ENCODE assay signal across 1 cellular context in the genomic region with DNA sequence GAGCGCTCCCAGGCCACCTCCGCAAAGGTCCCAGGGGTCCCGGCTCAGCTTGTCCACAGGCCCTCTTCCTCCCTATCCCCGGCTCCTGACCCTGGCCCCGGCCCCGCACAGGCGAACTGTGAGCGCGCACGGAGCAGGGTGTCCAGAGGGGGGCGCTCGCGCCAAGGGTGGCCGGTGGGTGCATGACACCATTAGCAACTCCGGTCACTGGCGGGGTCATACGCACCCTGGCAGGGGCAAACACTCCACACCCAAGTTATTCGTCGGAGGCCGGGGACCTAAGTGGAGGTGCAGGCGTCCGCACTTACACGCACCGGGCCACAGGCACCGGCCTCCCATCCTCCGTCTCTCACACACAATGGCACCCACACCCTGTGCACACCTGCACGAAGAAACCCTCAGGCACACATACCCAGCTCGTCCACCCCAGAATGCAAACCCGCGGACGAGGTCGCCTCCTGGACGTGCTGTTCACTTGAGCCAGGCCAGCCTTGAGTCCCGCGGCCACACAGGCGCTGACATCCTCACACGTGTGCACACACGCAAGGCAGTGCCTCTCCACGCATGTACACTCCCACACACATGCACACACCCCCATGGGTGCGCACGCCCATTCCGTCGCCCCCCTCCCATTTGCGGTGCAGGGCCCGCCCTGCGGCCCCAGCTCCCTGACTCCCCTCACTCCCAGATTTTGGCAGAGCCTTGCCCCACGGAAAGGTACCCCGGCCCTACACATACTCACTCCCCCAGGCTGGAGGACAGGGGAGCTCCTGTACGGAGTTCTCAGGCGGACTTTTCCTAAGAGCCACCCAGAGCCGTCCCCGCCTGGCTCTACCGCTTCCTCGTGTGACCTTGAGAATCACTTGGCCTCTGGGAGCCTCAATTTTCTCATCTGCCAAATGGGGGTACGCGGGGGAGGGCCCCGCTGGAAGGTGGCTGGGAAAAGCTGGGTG.
TF ChIP-seq lines count a peak whose summit lies in the region.

Gene RASGRP2 (minus strand): TSS at position 552 of the 953 bp plus-strand sequence. CDS start 1,276 bp downstream, outside the sequence.

TF ChIP-seq in HEK293, 187 proteins besides CTCF, POLR2A, EP300 and RAD21 (continued from another document and continues in another):
- TF ChIP-seq KLF10 (tag by site-specific recombination; IDR thresholded peaks at IDR 0.05) (0 out of 2 replicates have a peak, but pooled peaks have one; percentile 46), HOXD13 (CRISPR knock-in tag; IDR thresholded peaks at IDR 0.05; ENCODE audit: borderline replicate concordance) (no peak), ZBTB11 (tag by site-specific recombination; conservative IDR thresholded peaks at IDR 0.05; ENCODE audit: low read depth) (no peak), BCL11A (tag by site-specific recombination; IDR thresholded peaks at IDR 0.05; ENCODE audit: low read depth) (peak; percentile 97), OSR2 (tag by site-specific recombination; IDR thresholded peaks at IDR 0.05) (no peak), TRIM28 (IDR thresholded peaks at IDR 0.05; ENCODE audit: borderline replicate concordance, low read length) (no peak), ZNF121 (tag by site-specific recombination; IDR thresholded peaks at IDR 0.05) (no peak), TCF7L2 (IDR thresholded peaks at IDR 0.05; ENCODE audit: borderline replicate concordance, low read depth, low read length) (no peak), ZNF146 (tag by site-specific recombination; IDR thresholded peaks at IDR 0.05) (no peak; the same call in 1 of the 2 replicates), SALL2 (tag by site-specific recombination; IDR thresholded peaks at IDR 0.05; ENCODE audit: borderline replicate concordance) (no peak), ZNF473 (tag by site-specific recombination; IDR thresholded peaks at IDR 0.05) (no peak), ZNF248 (tag by site-specific recombination; IDR thresholded peaks at IDR 0.05) (no peak), ZNF621 (tag by site-specific recombination; IDR thresholded peaks at IDR 0.05) (no peak), ZNF426 (tag by site-specific recombination; IDR thresholded peaks at IDR 0.05) (no peak), RBAK (tag by site-specific recombination; IDR thresholded peaks at IDR 0.05) (no peak), ZFP3 (tag by site-specific recombination; IDR thresholded peaks at IDR 0.05; ENCODE audit: low read depth) (no peak), ZNF362 (tag by site-specific recombination; IDR thresholded peaks at IDR 0.05) (no peak), ZBTB1 (tag by site-specific recombination; IDR thresholded peaks at IDR 0.05) (no peak), REPIN1 (tag by site-specific recombination; IDR thresholded peaks at IDR 0.05; ENCODE audit: low read depth) (no peak), ZNF404 (tag by site-specific recombination; IDR thresholded peaks at IDR 0.05) (no peak), BCL11B (tag by site-specific recombination; IDR thresholded peaks at IDR 0.05; ENCODE audit: low read depth) (peak; percentile 88), ZNF561 (tag by site-specific recombination; IDR thresholded peaks at IDR 0.05; ENCODE audit: borderline replicate concordance) (no peak), ZNF10 (tag by site-specific recombination; IDR thresholded peaks at IDR 0.05) (no peak), SCRT1 (tag by site-specific recombination; IDR thresholded peaks at IDR 0.05; ENCODE audit: borderline replicate concordance) (no peak), ZNF701 (tag by site-specific recombination; IDR thresholded peaks at IDR 0.05) (no peak), YY2 (tag by site-specific recombination; IDR thresholded peaks at IDR 0.05) (no peak), ZNF169 (tag by site-specific recombination; IDR thresholded peaks at IDR 0.05) (no peak), ATF2 (tag by site-specific recombination; IDR thresholded peaks at IDR 0.05; ENCODE audit: low read depth) (no peak), ZNF292 (tag by site-specific recombination; IDR thresholded peaks at IDR 0.05; ENCODE audit: borderline replicate concordance, low read depth) (no peak), ZNF302 (tag by site-specific recombination; IDR thresholded peaks at IDR 0.05; ENCODE audit: low read depth) (no peak), ZNF157 (tag by site-specific recombination; IDR thresholded peaks at IDR 0.05) (no peak), KLF9 (tag by site-specific recombination; IDR thresholded peaks at IDR 0.05; ENCODE audit: low read depth) (peak; percentile 91), ZNF140 (tag by site-specific recombination; IDR thresholded peaks at IDR 0.05) (no peak), ZNF148 (tag by site-specific recombination; IDR thresholded peaks at IDR 0.05; ENCODE audit: borderline replicate concordance) (no peak), ZNF843 (tag by site-specific recombination; IDR thresholded peaks at IDR 0.05) (no peak), YY1 (tag by site-specific recombination; IDR thresholded peaks at IDR 0.05) (no peak), ZNF624 (tag by site-specific recombination; IDR thresholded peaks at IDR 0.05) (no peak), ZNF510 (tag by site-specific recombination; IDR thresholded peaks at IDR 0.05; ENCODE audit: insufficient replicate concordance) (no peak), ZNF138 (tag by site-specific recombination; IDR thresholded peaks at IDR 0.05; ENCODE audit: borderline replicate concordance) (no peak), ZNF658 (tag by site-specific recombination; IDR thresholded peaks at IDR 0.05) (no peak), ZNF548 (tag by site-specific recombination; IDR thresholded peaks at IDR 0.05) (no peak)
- TF ChIP-seq, protein P1, sequence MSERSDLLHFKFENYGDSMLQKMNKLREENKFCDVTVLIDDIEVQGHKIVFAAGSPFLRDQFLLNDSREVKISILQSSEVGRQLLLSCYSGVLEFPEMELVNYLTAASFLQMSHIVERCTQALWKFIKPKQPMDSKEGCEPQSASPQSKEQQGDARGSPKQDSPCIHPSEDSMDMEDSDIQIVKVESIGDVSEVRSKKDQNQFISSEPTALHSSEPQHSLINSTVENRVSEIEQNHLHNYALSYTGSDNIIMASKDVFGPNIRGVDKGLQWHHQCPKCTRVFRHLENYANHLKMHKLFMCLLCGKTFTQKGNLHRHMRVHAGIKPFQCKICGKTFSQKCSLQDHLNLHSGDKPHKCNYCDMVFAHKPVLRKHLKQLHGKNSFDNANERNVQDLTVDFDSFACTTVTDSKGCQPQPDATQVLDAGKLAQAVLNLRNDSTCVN (tag by site-specific recombination; optimal IDR thresholded peaks at IDR 0.05), result peak; percentile 69
- TF ChIP-seq, protein P2, sequence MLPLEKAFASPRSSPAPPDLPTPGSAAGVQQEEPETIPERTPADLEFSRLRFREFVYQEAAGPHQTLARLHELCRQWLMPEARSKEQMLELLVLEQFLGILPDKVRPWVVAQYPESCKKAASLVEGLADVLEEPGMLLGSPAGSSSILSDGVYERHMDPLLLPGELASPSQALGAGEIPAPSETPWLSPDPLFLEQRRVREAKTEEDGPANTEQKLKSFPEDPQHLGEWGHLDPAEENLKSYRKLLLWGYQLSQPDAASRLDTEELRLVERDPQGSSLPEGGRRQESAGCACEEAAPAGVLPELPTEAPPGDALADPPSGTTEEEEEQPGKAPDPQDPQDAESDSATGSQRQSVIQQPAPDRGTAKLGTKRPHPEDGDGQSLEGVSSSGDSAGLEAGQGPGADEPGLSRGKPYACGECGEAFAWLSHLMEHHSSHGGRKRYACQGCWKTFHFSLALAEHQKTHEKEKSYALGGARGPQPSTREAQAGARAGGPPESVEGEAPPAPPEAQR (tag by site-specific recombination; IDR thresholded peaks at IDR 0.05), result no peak
- TF ChIP-seq, protein P3, sequence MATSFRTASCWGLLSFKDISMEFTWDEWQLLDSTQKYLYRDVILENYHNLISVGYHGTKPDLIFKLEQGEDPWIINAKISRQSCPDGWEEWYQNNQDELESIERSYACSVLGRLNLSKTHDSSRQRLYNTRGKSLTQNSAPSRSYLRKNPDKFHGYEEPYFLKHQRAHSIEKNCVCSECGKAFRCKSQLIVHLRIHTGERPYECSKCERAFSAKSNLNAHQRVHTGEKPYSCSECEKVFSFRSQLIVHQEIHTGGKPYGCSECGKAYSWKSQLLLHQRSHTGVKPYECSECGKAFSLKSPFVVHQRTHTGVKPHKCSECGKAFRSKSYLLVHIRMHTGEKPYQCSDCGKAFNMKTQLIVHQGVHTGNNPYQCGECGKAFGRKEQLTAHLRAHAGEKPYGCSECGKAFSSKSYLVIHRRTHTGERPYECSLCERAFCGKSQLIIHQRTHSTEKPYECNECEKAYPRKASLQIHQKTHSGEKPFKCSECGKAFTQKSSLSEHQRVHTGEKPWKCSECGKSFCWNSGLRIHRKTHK (tag by site-specific recombination; IDR thresholded peaks at IDR 0.05), result no peak
- TF ChIP-seq, protein P4, sequence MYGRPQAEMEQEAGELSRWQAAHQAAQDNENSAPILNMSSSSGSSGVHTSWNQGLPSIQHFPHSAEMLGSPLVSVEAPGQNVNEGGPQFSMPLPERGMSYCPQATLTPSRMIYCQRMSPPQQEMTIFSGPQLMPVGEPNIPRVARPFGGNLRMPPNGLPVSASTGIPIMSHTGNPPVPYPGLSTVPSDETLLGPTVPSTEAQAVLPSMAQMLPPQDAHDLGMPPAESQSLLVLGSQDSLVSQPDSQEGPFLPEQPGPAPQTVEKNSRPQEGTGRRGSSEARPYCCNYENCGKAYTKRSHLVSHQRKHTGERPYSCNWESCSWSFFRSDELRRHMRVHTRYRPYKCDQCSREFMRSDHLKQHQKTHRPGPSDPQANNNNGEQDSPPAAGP (tag by site-specific recombination; IDR thresholded peaks at IDR 0.05), result peak; percentile 74
- TF ChIP-seq, protein P5, sequence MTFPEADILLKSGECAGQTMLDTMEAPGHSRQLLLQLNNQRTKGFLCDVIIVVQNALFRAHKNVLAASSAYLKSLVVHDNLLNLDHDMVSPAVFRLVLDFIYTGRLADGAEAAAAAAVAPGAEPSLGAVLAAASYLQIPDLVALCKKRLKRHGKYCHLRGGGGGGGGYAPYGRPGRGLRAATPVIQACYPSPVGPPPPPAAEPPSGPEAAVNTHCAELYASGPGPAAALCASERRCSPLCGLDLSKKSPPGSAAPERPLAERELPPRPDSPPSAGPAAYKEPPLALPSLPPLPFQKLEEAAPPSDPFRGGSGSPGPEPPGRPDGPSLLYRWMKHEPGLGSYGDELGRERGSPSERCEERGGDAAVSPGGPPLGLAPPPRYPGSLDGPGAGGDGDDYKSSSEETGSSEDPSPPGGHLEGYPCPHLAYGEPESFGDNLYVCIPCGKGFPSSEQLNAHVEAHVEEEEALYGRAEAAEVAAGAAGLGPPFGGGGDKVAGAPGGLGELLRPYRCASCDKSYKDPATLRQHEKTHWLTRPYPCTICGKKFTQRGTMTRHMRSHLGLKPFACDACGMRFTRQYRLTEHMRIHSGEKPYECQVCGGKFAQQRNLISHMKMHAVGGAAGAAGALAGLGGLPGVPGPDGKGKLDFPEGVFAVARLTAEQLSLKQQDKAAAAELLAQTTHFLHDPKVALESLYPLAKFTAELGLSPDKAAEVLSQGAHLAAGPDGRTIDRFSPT (tag by site-specific recombination; IDR thresholded peaks at IDR 0.05), result peak; percentile 72
